23 cellular contexts compared by ENCODE assay signal in the genomic region with DNA sequence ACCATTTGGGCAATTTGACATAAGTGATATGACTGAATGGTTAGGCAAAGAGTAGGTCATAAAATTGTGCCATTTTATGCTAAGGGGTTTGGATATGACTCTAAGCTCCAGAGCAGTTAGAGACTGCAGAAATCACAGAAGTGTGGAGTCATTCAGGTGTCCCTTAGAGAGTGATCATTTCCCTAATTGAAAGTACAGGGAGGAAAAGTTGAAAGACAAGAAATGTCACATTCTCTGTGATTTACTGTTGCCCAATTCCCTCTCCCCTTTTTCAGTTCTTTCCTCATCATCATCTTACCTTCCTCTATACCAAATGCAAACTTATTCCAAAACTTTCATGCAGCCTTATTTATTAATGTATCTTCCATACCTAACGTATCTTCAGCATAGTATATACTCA.
"Had no signal": no experiment of that assay in that cellular context is flagged by ENCODE, and none has a peak within 500 bp of the region (broad histone marks: within the 10 kb centered on the region; RNA-seq: fewer than 3 reads in every experiment).

No MANE protein-coding gene starts in this region.

- H3K4me3 ChIP-seq: gastrocnemius medialis, lower lobe of right lung, prostate gland, right atrium auricular region, smooth muscle cell, stomach, testis, tibial artery, upper lobe of left lung had no signal

- H3K9me3 ChIP-seq: gastrocnemius medialis, lower lobe of right lung, prostate gland, right atrium auricular region, stomach, testis, tibial artery, upper lobe of left lung had no signal

- H3K4me2 ChIP-seq: smooth muscle cell had no signal

- H3K9me3 Mint-ChIP-seq: effector memory CD8-positive, alpha-beta T cell; natural killer cell; neural crest cell; stimulated activated effector memory CD8-positive, alpha-beta T cell treated with anti-CD3 and anti-CD28 coated beads, Interleukin-12 subunit alpha, Interleukin-12 subunit beta, amount 100 ng/mL, for 72 hours had no signal

- H3K4me3 Mint-ChIP-seq: effector memory CD8-positive, alpha-beta T cell; natural killer cell; stimulated activated effector memory CD8-positive, alpha-beta T cell treated with anti-CD3 and anti-CD28 coated beads, Interleukin-12 subunit alpha, Interleukin-12 subunit beta, amount 100 ng/mL, for 72 hours had no signal

- H3K36me3 ChIP-seq: gastrocnemius medialis, lower lobe of right lung, prostate gland, right atrium auricular region, stomach, tibial artery, upper lobe of left lung had no signal

- H3K27ac ChIP-seq: gastrocnemius medialis, lower lobe of right lung, prostate gland, right atrium auricular region, stomach, testis, tibial artery, upper lobe of left lung had no signal

- FAIRE-seq: endometrium, keratinocyte, urothelium cell line had no signal

- H3K4me1 Mint-ChIP-seq: natural killer cell had no signal

- H3K4me1 ChIP-seq: prostate gland had no signal

- H3K36me3 Mint-ChIP-seq: natural killer cell; stimulated activated effector memory CD8-positive, alpha-beta T cell treated with anti-CD3 and anti-CD28 coated beads, Interleukin-12 subunit alpha, Interleukin-12 subunit beta, amount 100 ng/mL, for 72 hours had no signal

- H3K27me3 ChIP-seq: right atrium auricular region, stomach, testis, tibial artery, upper lobe of left lung had no signal

- DNase-seq: cortex of kidney; effector memory CD8-positive, alpha-beta T cell; gastrocnemius medialis; head of caudate nucleus; left ventricle myocardium superior; lower lobe of right lung; natural killer cell; stimulated activated CD4-positive, alpha-beta T cell treated with anti-CD3 and anti-CD28 coated beads, Interleukin-12 subunit alpha, Interleukin-12 subunit beta, amount 100 ng/mL, for 4 hours; stimulated activated CD4-positive, alpha-beta T cell treated with anti-CD3 and anti-CD28 coated beads, Interleukin-1b, Interleukin-23, amount 100 ng/mL, for 48 hours; stimulated activated CD4-positive, alpha-beta T cell treated with anti-CD3 and anti-CD28 coated beads, Interleukin-4, amount 100 ng/mL, for 1 hour; stimulated activated naive CD4-positive, alpha-beta T cell treated with Interleukin-2 at 50 U/mL for 16 hours; stomach; testis; tibial artery; upper lobe of left lung had no signal

- H3K27ac Mint-ChIP-seq: effector memory CD8-positive, alpha-beta T cell; natural killer cell; stimulated activated effector memory CD8-positive, alpha-beta T cell treated with anti-CD3 and anti-CD28 coated beads, Interleukin-12 subunit alpha, Interleukin-12 subunit beta, amount 100 ng/mL, for 72 hours had no signal
